In genomic region chr6:31400467-31401289, GRCh38 we compare ENCODE assay signal across 8 cellular contexts. TPM values are rescaled to one million over a fixed set of nuclear protein-coding genes. Genes with fewer than 3 reads are reported as not detected.
A peak's percentile ranks its signal among the peaks of the same experiment; 100 is the strongest.
DNase-seq lines count a peak whose midpoint lies in the region; ATAC-seq and TF ChIP-seq lines count a peak whose summit lies in the region.

No MANE protein-coding gene starts in this region.

- intact Hi-C loops in mucosa of descending colon (cut with DNase I, micrococcal nuclease) = no loop called here

- no peaks in the 10 kb centered on the region for H3K4me1 ChIP-seq in endocrine pancreas (ENCODE audit: control insufficient read depth, insufficient read depth, low read length)
- peaks cover 41% of the 10 kb centered on the region for H3K4me1 ChIP-seq in mucosa of descending colon (ENCODE audit: low read depth)

- H3K4me3 ChIP-seq in endocrine pancreas (ENCODE audit: control insufficient read depth, insufficient read depth, low read length) = peak overlapping the region; percentile 8
- H3K4me3 ChIP-seq in mucosa of descending colon = peak overlapping the region; percentile 63

- H3K9me3 ChIP-seq in endocrine pancreas (ENCODE audit: control insufficient read depth, low read length) (no peaks in the 10 kb centered on the region), mucosa of descending colon (no peaks in the 10 kb centered on the region)

- no peak overlapping the region for H3K9ac ChIP-seq in endocrine pancreas (ENCODE audit: control insufficient read depth, insufficient read depth, low read length)

- TF ChIP-seq CTCF in mucosa of descending colon (IDR thresholded peaks at IDR 0.05) = no peak

- H3K36me3 ChIP-seq in endocrine pancreas (ENCODE audit: control insufficient read depth, insufficient read depth, low read length) = no peaks in the 10 kb centered on the region
- H3K36me3 ChIP-seq in mucosa of descending colon (ENCODE audit: low read depth) = no peaks in the 10 kb centered on the region

- peaks cover 3% of the 10 kb centered on the region for H3K27me3 ChIP-seq in endocrine pancreas (ENCODE audit: control insufficient read depth, insufficient read depth, low read length)

- DNase-seq in DMS 273 (lab: John Stamatoyannopoulos, UW; ENCODE audit: unreplicated experiment) (peak; percentile 69), DMS 273 treated with DMSO at 0.1 percent for 48 hours (lab: John Stamatoyannopoulos, UW) (no peak), MV-4-11 (lab: John Stamatoyannopoulos, UW) (peak; percentile 89), mucosa of descending colon (peak; percentile 91), NCI-H1105 (lab: John Stamatoyannopoulos, UW) (no peak)
- peak; percentile 86 for DNase-seq in activated CD8-positive, alpha-beta memory T cell treated with anti-CD3 and anti-CD28 coated beads for 24 hours
- peak; percentile 80 for DNase-seq in stimulated activated CD8-positive, alpha-beta memory T cell treated with anti-CD3 and anti-CD28 coated beads, Interleukin-4, amount 100 ng/mL, for 48 hours

- peak; percentile 68 for ATAC-seq in mucosa of descending colon

RNA-seq across cellular contexts. Expression of gene MICA, which starts 2.7 kb away (rescaled TPM):
- total RNA-seq in mucosa of descending colon = 10 to 100 TPM; 18.1 to 24.2 (median 20.7) TPM

RNA-seq across cellular contexts. Expression of gene HLA-B, which starts 43.7 kb away (rescaled TPM):
- total RNA-seq in mucosa of descending colon = 1,000 to 10,000 TPM; 1,294 to 6,470 (median 3,045) TPM

Comparison
In these comparisons a context has a peak if more than half of its experiments do, and no peak if none do; other contexts are left out.
1. DNase-seq: peak in DMS 273 (single experiment), MV-4-11 (single experiment), activated CD8-positive, alpha-beta memory T cell treated with anti-CD3 and anti-CD28 coated beads for 24 hours (single experiment), mucosa of descending colon (3 of 3) and stimulated activated CD8-positive, alpha-beta memory T cell treated with anti-CD3 and anti-CD28 coated beads, Interleukin-4, amount 100 ng/mL, for 48 hours (single experiment); none in DMS 273 treated with DMSO at 0.1 percent for 48 hours (single experiment) and NCI-H1105 (single experiment).